ENCODE assay signal across 18 cellular contexts in genomic region chr5:133376986-133377385, GRCh38.
DNase-seq lines count a peak whose midpoint lies in the region; ATAC-seq and TF ChIP-seq lines count a peak whose summit lies in the region.
"Had no signal": no experiment of that assay in that cellular context is flagged by ENCODE, and none has a peak within 500 bp of the region (broad histone marks: within the 10 kb centered on the region; RNA-seq: fewer than 3 reads in every experiment).

No MANE protein-coding gene starts in this region.

- H3K27ac Mint-ChIP-seq in nephron progenitor cell, result no peak overlapping the region
- H3K27ac Mint-ChIP-seq: CD14-positive monocyte had no signal

- ATAC-seq in SK-N-SH treated with all-trans-retinoic acid at 6 μM for 48 hours (no peak), GM21360 (IDR thresholded peaks at IDR 0.05; ENCODE audit: unreplicated experiment) (no peak)

- H3K4me3 Mint-ChIP-seq in nephron progenitor cell, result no peak overlapping the region
- H3K4me3 Mint-ChIP-seq: CD14-positive monocyte had no signal

- peaks cover 8% of the 10 kb centered on the region for H3K4me1 Mint-ChIP-seq in nephron progenitor cell
- H3K4me1 Mint-ChIP-seq: CD14-positive monocyte had no signal

- peaks cover 23% of the 10 kb centered on the region for H3K36me3 Mint-ChIP-seq in nephron progenitor cell (ENCODE audit: low read depth)
- H3K36me3 Mint-ChIP-seq: CD14-positive monocyte had no signal

- H3K9me3 Mint-ChIP-seq in nephron progenitor cell, result peaks cover 51% of the 10 kb centered on the region

- no peak for TF ChIP-seq CTCF in nephron progenitor cell (IDR thresholded peaks at IDR 0.05)

- peak; percentile 11 for DNase-seq in activated CD8-positive, alpha-beta memory T cell treated with anti-CD3 and anti-CD28 coated beads for 24 hours
- no peak for DNase-seq in activated CD8-positive, alpha-beta memory T cell treated with anti-CD3 and anti-CD28 coated beads, Interleukin-2, amount 50 U/mL, for 4 hours
- peak; percentile 6 for DNase-seq in ecto neural progenitor cell (ENCODE audit: low spot score)
- DNase-seq in mesenteric fat pad (ENCODE audit: low spot score), result peak; percentile 20
- DNase-seq in nephron progenitor cell, result no peak
- DNase-seq in effector CD4-positive, alpha-beta T cell, result no peak
- DNase-seq: DMS79, H7, IMR-90, NCI-H1417, NCI-H187, NCI-H2107, NCI-H510A treated with DMSO at 0.1 percent for 48 hours, NCI-H774, Right ventricle myocardium superior had no signal

- H3K27me3 Mint-ChIP-seq in nephron progenitor cell (ENCODE audit: low read depth, poor library complexity), result peaks cover 6% of the 10 kb centered on the region

TF ChIP-seq in SK-N-SH treated with all-trans-retinoic acid at 6 μM for 48 hours, 23 proteins besides CTCF, POLR2A, EP300 and RAD21:
- TF ChIP-seq, protein P1, sequence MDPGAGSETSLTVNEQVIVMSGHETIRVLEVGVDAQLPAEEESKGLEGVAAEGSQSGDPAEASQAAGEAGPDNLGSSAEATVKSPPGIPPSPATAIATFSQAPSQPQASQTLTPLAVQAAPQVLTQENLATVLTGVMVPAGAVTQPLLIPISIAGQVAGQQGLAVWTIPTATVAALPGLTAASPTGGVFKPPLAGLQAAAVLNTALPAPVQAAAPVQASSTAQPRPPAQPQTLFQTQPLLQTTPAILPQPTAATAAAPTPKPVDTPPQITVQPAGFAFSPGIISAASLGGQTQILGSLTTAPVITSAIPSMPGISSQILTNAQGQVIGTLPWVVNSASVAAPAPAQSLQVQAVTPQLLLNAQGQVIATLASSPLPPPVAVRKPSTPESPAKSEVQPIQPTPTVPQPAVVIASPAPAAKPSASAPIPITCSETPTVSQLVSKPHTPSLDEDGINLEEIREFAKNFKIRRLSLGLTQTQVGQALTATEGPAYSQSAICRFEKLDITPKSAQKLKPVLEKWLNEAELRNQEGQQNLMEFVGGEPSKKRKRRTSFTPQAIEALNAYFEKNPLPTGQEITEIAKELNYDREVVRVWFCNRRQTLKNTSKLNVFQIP (CRISPR knock-in tag; IDR thresholded peaks at IDR 0.05; ENCODE audit: borderline replicate concordance, low read depth), result no peak

Comparison
In these comparisons a context has a peak if more than half of its experiments do, and no peak if none do; other contexts are left out.
1. DNase-seq: peak in activated CD8-positive, alpha-beta memory T cell treated with anti-CD3 and anti-CD28 coated beads for 24 hours (single experiment), ecto neural progenitor cell (single experiment) and mesenteric fat pad (single experiment); none in activated CD8-positive, alpha-beta memory T cell treated with anti-CD3 and anti-CD28 coated beads, Interleukin-2, amount 50 U/mL, for 4 hours (single experiment), nephron progenitor cell (single experiment) and effector CD4-positive, alpha-beta T cell (single experiment).